ENCODE assay signal across 8 cellular contexts in genomic region chrX:109732319-109732779, GRCh38. TPM values are rescaled to one million over a fixed set of nuclear protein-coding genes. Genes with fewer than 3 reads are reported as not detected.
A peak's percentile ranks its signal among the peaks of the same experiment; 100 is the strongest.
DNase-seq lines count a peak whose midpoint lies in the region; ATAC-seq and TF ChIP-seq lines count a peak whose summit lies in the region.

No MANE protein-coding gene starts in this region.

- H3K4me1 ChIP-seq in thymus (ENCODE audit: control insufficient read depth, insufficient read depth, low read length), result no peaks in the 10 kb centered on the region

- peaks cover 54% of the 10 kb centered on the region for H3K4me1 Mint-ChIP-seq in CD4-positive, alpha-beta T cell (ENCODE audit: low read depth)
- peaks cover 29% of the 10 kb centered on the region for H3K4me1 Mint-ChIP-seq in T-helper 1 cell treated with Interleukin-12 subunit alpha and Interleukin-12 subunit beta and Interleukin-4 antibody, amounts not matched to agents 30 μg/mL and 1 μg/mL, for 36 hours (ENCODE audit: low read depth)

- peak overlapping the region; percentile 69 for H3K27ac ChIP-seq in CD4-positive, alpha-beta T cell (ENCODE audit: low read depth, low read length)
- H3K27ac ChIP-seq in coronary artery (peak overlapping the region; percentile 84 to 88), thymus (ENCODE audit: low read depth) (peak overlapping the region; percentile 91)

- CTCF ChIA-PET in CD4-positive, alpha-beta T cell (lab: Charles Lee), result interaction anchor here (1.5 to 1.7 kb wide), 2 partner anchors 17 to 19 kb away, joined by 3 to 8 read pairs; no protein-coding TSS in a partner anchor

- H3K36me3 ChIP-seq in thymus (ENCODE audit: control insufficient read depth, insufficient read depth), result no peaks in the 10 kb centered on the region

- intact Hi-C loops in CD4-positive, alpha-beta T cell (cut with DNase I, micrococcal nuclease), result loop anchor here (5.0 to 10.0 kb wide), 4 partner anchors 195 to 1952 kb away; partner anchors contain the start of genes ALG13 (in 1 of the 2), AMMECR1 (in 1 of the 2), NXT2 (in 1 of the 2) and TMEM164 (in 1 of the 2)

- H3K27me3 Mint-ChIP-seq in CD4-positive, alpha-beta T cell, result no peaks in the 10 kb centered on the region
- no peaks in the 10 kb centered on the region for H3K27me3 Mint-ChIP-seq in T-helper 1 cell treated with Interleukin-12 subunit alpha and Interleukin-12 subunit beta and Interleukin-4 antibody, amounts not matched to agents 30 μg/mL and 1 μg/mL, for 36 hours (ENCODE audit: low read depth)

- DNase-seq in CD4-positive, alpha-beta T cell, result peak in 2 of 10 experiments; percentile 3
- DNase-seq in coronary artery (ENCODE audit: low spot score) (no peak), medulla oblongata (ENCODE audit: extremely low spot score) (peak; percentile 19), OCI-M2 (lab: John Stamatoyannopoulos, UW; ENCODE audit: unreplicated experiment) (no peak)

- H3K9me3 Mint-ChIP-seq in CD4-positive, alpha-beta T cell, result no peaks in the 10 kb centered on the region
- no peaks in the 10 kb centered on the region for H3K9me3 Mint-ChIP-seq in T-helper 1 cell treated with Interleukin-12 subunit alpha and Interleukin-12 subunit beta and Interleukin-4 antibody, amounts not matched to agents 30 μg/mL and 1 μg/mL, for 36 hours

- H3K27ac Mint-ChIP-seq in CD4-positive, alpha-beta T cell, result peak overlapping the region; percentile 89
- peak overlapping the region; percentile 99 for H3K27ac Mint-ChIP-seq in T-helper 1 cell treated with Interleukin-12 subunit alpha and Interleukin-12 subunit beta and Interleukin-4 antibody, amounts not matched to agents 30 μg/mL and 1 μg/mL, for 36 hours

- H3K27me3 ChIP-seq in CD4-positive, alpha-beta T cell (ENCODE audit: control insufficient read depth, insufficient read depth, low read length), result no peaks in the 10 kb centered on the region
- H3K27me3 ChIP-seq in thymus (ENCODE audit: control insufficient read depth, insufficient read depth), result no peaks in the 10 kb centered on the region

- H3K36me3 Mint-ChIP-seq in CD4-positive, alpha-beta T cell (ENCODE audit: low read depth), result peaks cover 12% of the 10 kb centered on the region
- peaks cover 13% of the 10 kb centered on the region for H3K36me3 Mint-ChIP-seq in T-helper 1 cell treated with Interleukin-12 subunit alpha and Interleukin-12 subunit beta and Interleukin-4 antibody, amounts not matched to agents 30 μg/mL and 1 μg/mL, for 36 hours (ENCODE audit: low read depth)

- ATAC-seq in CD4-positive, alpha-beta T cell (ENCODE audit: poor library complexity), result peak; percentile 57
- ATAC-seq in GM19438 (IDR thresholded peaks at IDR 0.05; ENCODE audit: low read depth, unreplicated experiment), result peak; percentile 37
- ATAC-seq in HG03571 (IDR thresholded peaks at IDR 0.05; ENCODE audit: unreplicated experiment), result peak; percentile 13

- no peaks in the 10 kb centered on the region for H3K9me3 ChIP-seq in CD4-positive, alpha-beta T cell (ENCODE audit: control insufficient read depth, low read length)
- H3K9me3 ChIP-seq in thymus (ENCODE audit: control insufficient read depth), result no peaks in the 10 kb centered on the region

- POLR2A ChIA-PET in CD4-positive, alpha-beta T cell (lab: Charles Lee), result interaction anchor here (0.6 to 3.5 kb wide), 4 partner anchors 13 to 585 kb away, joined by 4 to 20 read pairs (median 10); partner anchors contain the start of genes AMMECR1 and NXT2

- no peak for TF ChIP-seq CTCF in CD4-positive, alpha-beta T cell (IDR thresholded peaks at IDR 0.05)
- TF ChIP-seq CTCF in coronary artery (IDR thresholded peaks at IDR 0.05), result no peak

- 2% methylated on average over 14 of the region's 14 CpGs for WGBS in thymus

- peak overlapping the region; percentile 94 for H3K4me3 Mint-ChIP-seq in CD4-positive, alpha-beta T cell
- peak overlapping the region; percentile 100 for H3K4me3 Mint-ChIP-seq in T-helper 1 cell treated with Interleukin-12 subunit alpha and Interleukin-12 subunit beta and Interleukin-4 antibody, amounts not matched to agents 30 μg/mL and 1 μg/mL, for 36 hours

- H3K4me3 ChIP-seq in coronary artery (peak overlapping the region; percentile 78), thymus (ENCODE audit: low read length) (peak overlapping the region; percentile 72)

RNA-seq across cellular contexts. Expression of gene ACSL4, which starts 0.7 kb away (rescaled TPM):
- total RNA-seq in CD4-positive, alpha-beta T cell, result 10 to 100 TPM; 11.1 to 14.5 TPM
- 29.7 TPM for polyA plus RNA-seq in thymus
